ENCODE assay signal across 27 cellular contexts in the genomic region with DNA sequence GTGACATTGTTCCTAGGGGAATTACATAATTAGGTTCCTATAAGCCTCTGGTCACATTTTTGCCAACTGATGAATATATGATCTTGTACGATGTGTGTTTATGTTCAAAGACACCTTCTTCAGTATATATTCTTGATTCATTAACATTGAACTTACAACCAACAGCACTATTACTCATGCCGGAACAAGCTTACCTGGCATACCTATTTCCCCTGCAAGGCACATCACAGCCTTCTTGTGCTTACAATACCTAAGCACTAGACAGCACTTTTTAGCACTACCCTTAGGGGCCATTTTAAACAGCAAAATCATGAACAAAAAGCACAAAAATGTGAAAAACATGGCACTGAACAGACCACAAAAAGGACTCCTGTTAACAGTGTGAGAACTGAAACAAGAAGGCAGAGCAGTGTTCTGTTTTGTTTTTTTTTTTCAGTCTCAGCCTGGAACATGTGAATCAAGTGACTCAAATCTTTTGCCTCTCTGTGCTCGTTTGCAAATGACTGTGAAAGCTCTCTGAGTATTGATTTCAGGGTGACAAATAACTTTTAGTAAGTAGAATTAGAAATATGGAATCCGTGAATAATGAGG.
DNase-seq lines count a peak whose midpoint lies in the region; ATAC-seq and TF ChIP-seq lines count a peak whose summit lies in the region.
"Had no signal": no experiment of that assay in that cellular context is flagged by ENCODE, and none has a peak within 500 bp of the region (broad histone marks: within the 10 kb centered on the region; RNA-seq: fewer than 3 reads in every experiment).

No MANE protein-coding gene starts in this region.

- H3K4me3 ChIP-seq in MM.1S (ENCODE audit: low read length), result no peak overlapping the region
- H3K4me3 ChIP-seq: GM23248, K562 had no signal

- H3K27ac ChIP-seq in MM.1S (ENCODE audit: low read length), result no peak overlapping the region
- no peak overlapping the region for H3K27ac ChIP-seq in foreskin keratinocyte
- H3K27ac ChIP-seq: GM23248, RWPE1 had no signal

- DNase-seq in activated T-cell treated with anti-CD3 and anti-CD28 coated beads, Interleukin-2, amount 50 U/mL, for 72 hours, result peak in 1 of 2 donors; percentile 1
- DNase-seq in activated T-cell treated with anti-CD3 and anti-CD28 coated beads, Interleukin-2, amount 50 U/mL, for 48 hours, result no peak
- no peak for DNase-seq in MM.1S
- DNase-seq in foreskin keratinocyte, result peak; percentile 40 to 66
- DNase-seq in DMS153 treated with DMSO at 0.1 percent for 48 hours (lab: John Stamatoyannopoulos, UW; ENCODE audit: unreplicated experiment), result no peak
- DNase-seq: C1 segment of cervical spinal cord; CD4-positive, alpha-beta memory T cell; COR-L47; DMS79; EL; GDM1; GM23248; H7; Kasumi-1; NCI-H1417; NCI-H1694 treated with DMSO at 0.1 percent for 48 hours; NCI-H2081; NCI-H2171; NCI-H226; NCI-H510A; NCI-H69; SHP77 had no signal

- peak overlapping the region in 1 of 2 donors; percentile 48 for H3K4me3 Mint-ChIP-seq in activated T-cell treated with anti-CD3 and anti-CD28 coated beads, Interleukin-2, amount 50 U/mL, for 72 hours
- H3K4me3 Mint-ChIP-seq: CD4-positive, alpha-beta memory T cell had no signal

- H3K79me2 ChIP-seq in MM.1S (ENCODE audit: low read length), result no peaks in the 10 kb centered on the region

- no peaks in the 10 kb centered on the region for H3K9me3 ChIP-seq in MM.1S (replicated peaks; ENCODE audit: insufficient read depth, low read length)

- no peaks in the 10 kb centered on the region for H3K9me3 Mint-ChIP-seq in activated T-cell treated with anti-CD3 and anti-CD28 coated beads, Interleukin-2, amount 50 U/mL, for 72 hours

- no peaks in the 10 kb centered on the region for H3K27me3 ChIP-seq in MM.1S (replicated peaks; ENCODE audit: insufficient read depth, low read length)
- H3K27me3 ChIP-seq in foreskin keratinocyte, result no peaks in the 10 kb centered on the region

- no peaks in the 10 kb centered on the region for H4K20me1 ChIP-seq in MM.1S (ENCODE audit: insufficient read depth, low read length)

- TF ChIP-seq CTCF in MM.1S (IDR thresholded peaks at IDR 0.05; ENCODE audit: low read length), result no peak
- no peak for TF ChIP-seq CTCF in foreskin keratinocyte (conservative IDR thresholded peaks at IDR 0.05)

- peaks cover 6% of the 10 kb centered on the region for H3K27me3 Mint-ChIP-seq in activated T-cell treated with anti-CD3 and anti-CD28 coated beads, Interleukin-2, amount 50 U/mL, for 72 hours (ENCODE audit: low read depth)

- peaks cover 14% of the 10 kb centered on the region for H3K4me1 Mint-ChIP-seq in activated T-cell treated with anti-CD3 and anti-CD28 coated beads, Interleukin-2, amount 50 U/mL, for 72 hours (ENCODE audit: low read depth)

- no peaks in the 10 kb centered on the region for H3K9me2 ChIP-seq in MM.1S (replicated peaks; ENCODE audit: insufficient read depth, low read length)

- peak overlapping the region; percentile 18; the same call in 1 of the 2 replicates for H3K4me2 ChIP-seq in MM.1S (ENCODE audit: low read depth, low read length)

- ATAC-seq in activated T-cell treated with anti-CD3 and anti-CD28 coated beads, Interleukin-2, amount 50 U/mL, for 72 hours (replicated peaks in 1 of 2), result peak; percentile 76 to 90
- ATAC-seq in GM18867 (IDR thresholded peaks at IDR 0.05; ENCODE audit: unreplicated experiment) (peak; percentile 75), foreskin keratinocyte (peak; percentile 62), GM21529 (IDR thresholded peaks at IDR 0.05; ENCODE audit: unreplicated experiment) (no peak)
- ATAC-seq: K562, Panc1 had no signal

- no peaks in the 10 kb centered on the region for H3K4me1 ChIP-seq in MM.1S (ENCODE audit: low read length)
- no peaks in the 10 kb centered on the region for H3K4me1 ChIP-seq in foreskin keratinocyte

- no peaks in the 10 kb centered on the region for H3K36me3 ChIP-seq in MM.1S (replicated peaks; ENCODE audit: insufficient read depth, low read length)

- H3K9ac ChIP-seq in MM.1S (ENCODE audit: low read length), result no peak overlapping the region
- H3K9ac ChIP-seq: GM23248 had no signal

- peak overlapping the region; percentile 47 for H3K27ac Mint-ChIP-seq in activated T-cell treated with anti-CD3 and anti-CD28 coated beads, Interleukin-2, amount 50 U/mL, for 72 hours

- no peaks in the 10 kb centered on the region for H3K36me3 Mint-ChIP-seq in activated T-cell treated with anti-CD3 and anti-CD28 coated beads, Interleukin-2, amount 50 U/mL, for 72 hours (ENCODE audit: insufficient read depth in 2 of 2)
- H3K36me3 Mint-ChIP-seq: CD4-positive, alpha-beta memory T cell had no signal

- peak overlapping the region; percentile 22; the same call in 1 of the 2 replicates for H2AFZ ChIP-seq in MM.1S (ENCODE audit: low read length)
- H2AFZ ChIP-seq: GM23248 had no signal

- H3F3A ChIP-seq in MM.1S (ENCODE audit: insufficient read depth, low read length), result no peaks in the 10 kb centered on the region

Comparison
In these comparisons a context has a peak if more than half of its experiments do, and no peak if none do; other contexts are left out.
1. DNase-seq: peak in foreskin keratinocyte (2 of 2); none in activated T-cell treated with anti-CD3 and anti-CD28 coated beads, Interleukin-2, amount 50 U/mL, for 48 hours (0 of 2), MM.1S (single experiment) and DMS153 treated with DMSO at 0.1 percent for 48 hours (single experiment).